Comparison of ENCODE assay signal across 8 cellular contexts in the genomic region with DNA sequence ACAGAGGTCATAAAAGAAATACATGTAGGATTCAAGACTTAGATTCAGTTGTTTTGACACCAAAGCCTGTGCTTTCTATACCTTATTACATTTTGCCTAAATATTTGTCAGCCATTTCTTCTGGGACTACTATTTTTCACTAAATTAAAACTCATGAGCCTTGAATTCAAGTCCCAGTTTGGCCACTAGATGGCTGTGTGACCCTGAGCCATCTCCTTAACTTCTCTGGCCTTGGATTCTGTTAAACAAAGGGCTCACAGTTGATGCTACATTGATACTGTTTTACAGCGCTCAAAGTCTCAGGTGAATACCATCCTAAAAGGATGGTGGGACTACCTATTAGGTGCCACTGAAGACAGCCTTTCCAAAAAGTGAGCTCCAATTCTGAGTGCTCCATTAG. TPM values are rescaled to one million over a fixed set of nuclear protein-coding genes. Genes with fewer than 3 reads are reported as not detected.
DNase-seq lines count a peak whose midpoint lies in the region; ATAC-seq, FAIRE-seq and TF ChIP-seq lines count a peak whose summit lies in the region.

No MANE protein-coding gene starts in this region.

- H3K4me1 ChIP-seq in DOHH2 (ENCODE audit: control insufficient read depth, low read length) (no peaks in the 10 kb centered on the region), NT2/D1 (ENCODE audit: insufficient read depth, insufficient read length) (no peaks in the 10 kb centered on the region), foreskin keratinocyte (no peaks in the 10 kb centered on the region)

- no peak for DNase-seq in GM19239 (ENCODE audit: insufficient read length, low spot score)
- DNase-seq in NT2/D1 (ENCODE audit: low read depth, low spot score), result peak; percentile 18
- DNase-seq in foreskin keratinocyte, result peak in 1 of 2 donors; percentile 26
- no peak for DNase-seq in NCI-H146 (lab: John Stamatoyannopoulos, UW)
- DNase-seq in effector CD8-positive, alpha-beta T cell (lab: John Stamatoyannopoulos, UW), result no peak
- no peak for DNase-seq in stimulated activated naive CD4-positive, alpha-beta T cell (lab: John Stamatoyannopoulos, UW)

- FAIRE-seq in GM19239 (lab: Jason Lieb, UNC), result peak; percentile 96

- H4K20me1 ChIP-seq in DOHH2 (ENCODE audit: control insufficient read depth, insufficient read depth, low read depth, low read length), result no peaks in the 10 kb centered on the region

- ATAC-seq in foreskin keratinocyte, result no peak
- no peak for ATAC-seq in esophagus mucosa

- H3K9ac ChIP-seq in NT2/D1 (ENCODE audit: insufficient read length, low read depth), result no peak overlapping the region

- no peaks in the 10 kb centered on the region for H3K9me2 ChIP-seq in DOHH2 (replicated peaks; ENCODE audit: control insufficient read depth, low read length)

- no peaks in the 10 kb centered on the region for H3F3A ChIP-seq in DOHH2 (ENCODE audit: control insufficient read depth, insufficient read depth)

- TF ChIP-seq CTCF in DOHH2 (IDR thresholded peaks at IDR 0.05; ENCODE audit: low read depth, low read length, poor library complexity, severe bottlenecking) (peak; percentile 64), foreskin keratinocyte (conservative IDR thresholded peaks at IDR 0.05) (peak; percentile 66)

- H3K36me3 ChIP-seq in DOHH2 (ENCODE audit: control insufficient read depth, low read length), result no peaks in the 10 kb centered on the region
- H3K36me3 ChIP-seq in NT2/D1 (ENCODE audit: insufficient read depth, insufficient read length, low read length), result no peaks in the 10 kb centered on the region

- H3K79me2 ChIP-seq in DOHH2 (ENCODE audit: control insufficient read depth, low read length), result no peaks in the 10 kb centered on the region

- no peak overlapping the region for H3K4me3 ChIP-seq in DOHH2 (ENCODE audit: low read length)
- H3K4me3 ChIP-seq in NT2/D1 (ENCODE audit: insufficient read length, low read depth), result no peak overlapping the region

- H3K9me3 ChIP-seq in DOHH2 (ENCODE audit: control insufficient read depth, insufficient read depth, low read length) (no peaks in the 10 kb centered on the region), NT2/D1 (ENCODE audit: insufficient read depth, low read length) (no peaks in the 10 kb centered on the region)

- H3K27me3 ChIP-seq in DOHH2 (ENCODE audit: control insufficient read depth, low read length) (no peaks in the 10 kb centered on the region; the same call in none of the 2 replicates), NT2/D1 (ENCODE audit: insufficient read depth, insufficient read length) (no peaks in the 10 kb centered on the region), foreskin keratinocyte (peaks cover 3% of the 10 kb centered on the region)

- H3K27ac ChIP-seq in DOHH2 (ENCODE audit: low read depth, low read length) (no peak overlapping the region), foreskin keratinocyte (no peak overlapping the region)

- H3K4me2 ChIP-seq in DOHH2 (ENCODE audit: low read length), result no peak overlapping the region

RNA-seq across cellular contexts. Expression of a gene that starts 39.6 kb away (rescaled TPM):
- total RNA-seq in foreskin keratinocyte (not detected in 2 replicates), esophagus mucosa (not detected)
- polyA plus RNA-seq in foreskin keratinocyte, result not detected in 2 replicates
